In genomic region chr4:98462487-98462886, GRCh38 we compare ENCODE assay signal across 22 cellular contexts.
DNase-seq lines count a peak whose midpoint lies in the region; ATAC-seq, FAIRE-seq and TF ChIP-seq lines count a peak whose summit lies in the region.
"Had no signal": no experiment of that assay in that cellular context is flagged by ENCODE, and none has a peak within 500 bp of the region (broad histone marks: within the 10 kb centered on the region; RNA-seq: fewer than 3 reads in every experiment).

No MANE protein-coding gene starts in this region.

- H3K9me3 ChIP-seq in HepG2 (ENCODE audit: low read length) (no peaks in the 10 kb centered on the region), right lobe of liver (no peaks in the 10 kb centered on the region), HEK293 (ENCODE audit: control insufficient read depth, insufficient read depth, low read depth, low read length) (no peaks in the 10 kb centered on the region), K562 (replicated peaks; ENCODE audit: control insufficient read depth, insufficient read depth, low read depth, low read length) (no peaks in the 10 kb centered on the region), endothelial cell of umbilical vein (replicated peaks; ENCODE audit: control insufficient read depth, insufficient read depth, low read length) (no peaks in the 10 kb centered on the region), testis (no peaks in the 10 kb centered on the region)
- H3K9me3 ChIP-seq: A549, Caco-2 had no signal

- intact Hi-C loops in HepG2 (cut with micrococcal nuclease; ENCODE audit: unreplicated experiment) (loop anchor here (10.0 kb wide), 1 partner anchor 318 kb away; the partner anchor contains the start of gene STPG2), right lobe of liver (cut with DNase I) (no loop called here), K562 (cut with micrococcal nuclease) (loop anchor here (10.0 kb wide), 3 partner anchors 162 to 308 kb away; no protein-coding TSS in a partner anchor), endothelial cell of umbilical vein (cut with micrococcal nuclease) (loop anchor here (10.0 kb wide), 1 partner anchor 308 kb away; no protein-coding TSS in a partner anchor), testis (cut with DNase I; ENCODE audit: low total_unique reads) (no loop called here)

- TF ChIP-seq EP300 in HepG2 (IDR thresholded peaks at IDR 0.05; ENCODE audit: low read depth in 2 of 2, low read length in 2 of 2) (no peak), HepG2 (CRISPR knock-in tag; IDR thresholded peaks at IDR 0.05; ENCODE audit: borderline replicate concordance) (no peak), K562 (IDR thresholded peaks at IDR 0.05; ENCODE audit: low read length) (no peak)

- FAIRE-seq in HepG2 (lab: Jason Lieb, UNC) = no peak
- no peak for FAIRE-seq in K562 (lab: Jason Lieb, UNC)
- FAIRE-seq in endothelial cell of umbilical vein (lab: Jason Lieb, UNC) = no peak
- FAIRE-seq: A549, D721Med, GM12891, GM19239 had no signal

- in situ Hi-C loops in HepG2 (cut with HindIII; ENCODE audit: extremely low pct_ligation_motif_present, low pct_unique_long_range_greater_than_20kb) (loop anchor here (25.0 kb wide), 2 partner anchors 375 to 1000 kb away; no protein-coding TSS in a partner anchor), K562 (cut with MboI) (loop anchor here (25.0 kb wide), 1 partner anchor 950 kb away; no protein-coding TSS in a partner anchor)

- ATAC-seq in HepG2 (no peak), right lobe of liver (no peak), K562 (no peak), GM21576 (IDR thresholded peaks at IDR 0.05; ENCODE audit: unreplicated experiment) (no peak)
- ATAC-seq: A549; CD8-positive, alpha-beta T cell had no signal

- H4K20me1 ChIP-seq in HepG2 (ENCODE audit: insufficient read depth, low read length) (no peaks in the 10 kb centered on the region), K562 (replicated peaks; ENCODE audit: control insufficient read depth, insufficient read depth, low read length) (no peaks in the 10 kb centered on the region), endothelial cell of umbilical vein (replicated peaks; ENCODE audit: control insufficient read depth, extremely low read depth, insufficient read depth, low read length) (no peaks in the 10 kb centered on the region)
- H4K20me1 ChIP-seq: BLaER1 treated with 17β-estradiol and CSF1 and Interleukin-3, amounts not matched to agents 10 nM and 100 nM had no signal

- H3K36me3 ChIP-seq in HepG2 (replicated peaks in 1 of 2; ENCODE audit: control insufficient read depth in 1 of 2, insufficient read depth in 2 of 2, low read length in 2 of 2) (no peaks in the 10 kb centered on the region), right lobe of liver (no peaks in the 10 kb centered on the region), HEK293 (ENCODE audit: control insufficient read depth in 2 of 2, insufficient read depth in 1 of 2, low read length in 2 of 2) (no peaks in the 10 kb centered on the region), K562 (ENCODE audit: control insufficient read depth, insufficient read depth, low read length) (no peaks in the 10 kb centered on the region), endothelial cell of umbilical vein (ENCODE audit: control insufficient read depth in 2 of 2, extremely low read depth in 1 of 2, insufficient read depth in 2 of 2, low read length in 2 of 2) (no peaks in the 10 kb centered on the region), testis (ENCODE audit: low read depth, missing control alignments) (no peaks in the 10 kb centered on the region)
- H3K36me3 ChIP-seq: BLaER1 treated with 17β-estradiol and CSF1 and Interleukin-3, amounts not matched to agents 10 nM and 100 nM had no signal

- H3K27ac ChIP-seq in HepG2 (ENCODE audit: extremely low read length, insufficient read depth, low read length) (no peak overlapping the region), right lobe of liver (no peak overlapping the region), HEK293 (ENCODE audit: extremely low read depth, low read depth, low read length) (no peak overlapping the region), K562 (ENCODE audit: extremely low read depth, low read depth, low read length) (no peak overlapping the region), endothelial cell of umbilical vein (ENCODE audit: insufficient read depth, low read depth, low read length) (no peak overlapping the region), testis (no peak overlapping the region)
- H3K27ac ChIP-seq: 22Rv1; A549; BLaER1 treated with 17β-estradiol and CSF1 and Interleukin-3, amounts not matched to agents 10 nM and 100 nM; C4-2B had no signal

- no peaks in the 10 kb centered on the region for H3K79me2 ChIP-seq in HepG2 (ENCODE audit: insufficient read depth, low read length)
- no peaks in the 10 kb centered on the region for H3K79me2 ChIP-seq in K562 (ENCODE audit: control insufficient read depth, insufficient read depth, low read length)
- H3K79me2 ChIP-seq in endothelial cell of umbilical vein (ENCODE audit: control insufficient read depth, insufficient read depth, low read length) = no peaks in the 10 kb centered on the region

- dilution Hi-C loops in endothelial cell of umbilical vein (cut with MboI; ENCODE audit: extremely low pct_ligation_motif_present, low sequenced_read_pairs) = no loop called here

- H3K4me1 ChIP-seq in HepG2 (ENCODE audit: insufficient read depth, low read length) = no peaks in the 10 kb centered on the region
- no peaks in the 10 kb centered on the region for H3K4me1 ChIP-seq in right lobe of liver
- no peaks in the 10 kb centered on the region for H3K4me1 ChIP-seq in HEK293 (ENCODE audit: control insufficient read depth, insufficient read depth, low read length)
- H3K4me1 ChIP-seq in K562 (replicated peaks in 1 of 2; ENCODE audit: control insufficient read depth in 2 of 2, insufficient read depth in 2 of 2, low read length in 2 of 2) = no peaks in the 10 kb centered on the region
- H3K4me1 ChIP-seq in endothelial cell of umbilical vein (ENCODE audit: control insufficient read depth, extremely low read depth, insufficient read depth, low read length) = no peaks in the 10 kb centered on the region
- H3K4me1 ChIP-seq in testis = peaks cover 4% of the 10 kb centered on the region
- H3K4me1 ChIP-seq: A549, Caco-2 had no signal

- TF ChIP-seq POLR2A in HepG2 (IDR thresholded peaks at IDR 0.05; ENCODE audit: insufficient read depth in 1 of 2, low read depth in 2 of 2, low read length in 2 of 2) = no peak
- TF ChIP-seq POLR2A in right lobe of liver (IDR thresholded peaks at IDR 0.05) = no peak
- no peak for TF ChIP-seq POLR2A in K562 (conservative IDR thresholded peaks at IDR 0.05)
- TF ChIP-seq POLR2A in endothelial cell of umbilical vein (IDR thresholded peaks at IDR 0.05; ENCODE audit: low read depth, low read length) = no peak
- TF ChIP-seq POLR2A in testis (IDR thresholded peaks at IDR 0.05) = no peak

- TF ChIP-seq CTCF in HepG2 (CRISPR knock-in tag; IDR thresholded peaks at IDR 0.05) (no peak), right lobe of liver (IDR thresholded peaks at IDR 0.05) (no peak), HEK293 (tag by site-specific recombination; IDR thresholded peaks at IDR 0.05) (no peak), K562 (IDR thresholded peaks at IDR 0.05 in 2 of 3, conservative IDR thresholded peaks at IDR 0.05 in 1 of 3; ENCODE audit: insufficient read depth in 2 of 3, low read depth in 1 of 3, low read length in 3 of 3) (no peak), endothelial cell of umbilical vein (IDR thresholded peaks at IDR 0.05; ENCODE audit: extremely low read depth in 1 of 2, insufficient read depth in 1 of 2, low read depth in 1 of 2, low read length in 2 of 2) (no peak), testis (IDR thresholded peaks at IDR 0.05) (no peak)

- no peak for TF ChIP-seq RAD21 in HepG2 (CRISPR knock-in tag; IDR thresholded peaks at IDR 0.05)
- no peak for TF ChIP-seq RAD21 in K562 (CRISPR knock-in tag; conservative IDR thresholded peaks at IDR 0.05 in 1 of 2, IDR thresholded peaks at IDR 0.05 in 1 of 2)

- no peak overlapping the region for H3K9ac ChIP-seq in HepG2 (ENCODE audit: insufficient read depth, low read depth, low read length)
- no peak overlapping the region for H3K9ac ChIP-seq in K562 (ENCODE audit: insufficient read depth in 1 of 2, low read depth in 2 of 2, low read length in 2 of 2)
- H3K9ac ChIP-seq in endothelial cell of umbilical vein (replicated peaks; ENCODE audit: extremely low read depth, insufficient read depth, low read length) = no peak overlapping the region
- H3K9ac ChIP-seq: BLaER1 treated with 17β-estradiol and CSF1 and Interleukin-3, amounts not matched to agents 10 nM and 100 nM had no signal

- H3K9me1 ChIP-seq in K562 (ENCODE audit: control insufficient read depth, insufficient read depth, low read length) = no peaks in the 10 kb centered on the region
- H3K9me1 ChIP-seq in endothelial cell of umbilical vein (replicated peaks; ENCODE audit: control insufficient read depth, extremely low read depth, insufficient read depth, low read length) = no peaks in the 10 kb centered on the region

- no peak overlapping the region for H3K4me3 ChIP-seq in HepG2 (replicated peaks in 1 of 3; ENCODE audit: insufficient read depth in 1 of 3, low read depth in 2 of 3, low read length in 3 of 3)
- no peak overlapping the region for H3K4me3 ChIP-seq in right lobe of liver
- H3K4me3 ChIP-seq in HEK293 (ENCODE audit: low read depth, low read length) = no peak overlapping the region
- no peak overlapping the region for H3K4me3 ChIP-seq in K562
- no peak overlapping the region for H3K4me3 ChIP-seq in endothelial cell of umbilical vein (replicated peaks in 1 of 3; ENCODE audit: insufficient read depth in 1 of 3, low read depth in 1 of 3, low read length in 3 of 3)
- no peak overlapping the region for H3K4me3 ChIP-seq in testis
- H3K4me3 ChIP-seq: A549; BLaER1 treated with 17β-estradiol and CSF1 and Interleukin-3, amounts not matched to agents 10 nM and 100 nM had no signal

- BruUV-seq in HepG2 (replicated peaks; lab: Mats Ljungman, UMichigan) (no TSS peak), K562 (replicated peaks; lab: Mats Ljungman, UMichigan) (no TSS peak), endothelial cell of umbilical vein (replicated peaks; lab: Mats Ljungman, UMichigan) (no TSS peak)

- peaks cover 2% of the 10 kb centered on the region in 2 experiments; a peak in 1 of 5 replicates for H3K27me3 ChIP-seq in HepG2 (ENCODE audit: control insufficient read depth in 1 of 2, insufficient read depth in 2 of 2, low read length in 2 of 2)
- H3K27me3 ChIP-seq in right lobe of liver = no peaks in the 10 kb centered on the region
- no peaks in the 10 kb centered on the region for H3K27me3 ChIP-seq in K562 (ENCODE audit: control insufficient read depth in 2 of 2, insufficient read depth in 2 of 2, low read length in 2 of 2)
- no peaks in the 10 kb centered on the region for H3K27me3 ChIP-seq in endothelial cell of umbilical vein (ENCODE audit: control insufficient read depth in 2 of 2, insufficient read depth in 2 of 2, low read length in 2 of 2)
- H3K27me3 ChIP-seq in testis = no peaks in the 10 kb centered on the region
- H3K27me3 ChIP-seq: BLaER1 treated with 17β-estradiol and CSF1 and Interleukin-3, amounts not matched to agents 10 nM and 100 nM had no signal

- POLR2A ChIA-PET in HepG2 (lab: Yijun Ruan, JAX) (no interaction called here), HEK293 (lab: Yijun Ruan, JAX) (no interaction called here), K562 (lab: Yijun Ruan, JAX) (no interaction called here), endothelial cell of umbilical vein (lab: Charles Lee) (no interaction called here)

- H2AFZ ChIP-seq in HepG2 (ENCODE audit: low read length) (no peak overlapping the region), K562 (ENCODE audit: low read depth, low read length) (no peak overlapping the region), endothelial cell of umbilical vein (ENCODE audit: low read depth, low read length) (no peak overlapping the region)

- CTCF ChIA-PET in HepG2 (lab: Yijun Ruan, JAX; ENCODE audit: low intra/inter-chr PET ratio, low total read pairs) (no interaction called here), HEK293 (lab: Yijun Ruan, JAX) (no interaction called here), K562 (lab: Yijun Ruan, JAX; ENCODE audit: low intra/inter-chr PET ratio) (no interaction called here), endothelial cell of umbilical vein (lab: Charles Lee) (interaction anchor here (0.6 kb wide), 1 partner anchor 491 kb away, joined by 3 read pairs; no protein-coding TSS in a partner anchor)

- H3K4me2 ChIP-seq in HepG2 (ENCODE audit: low read depth, low read length) (no peak overlapping the region), K562 (ENCODE audit: insufficient read depth, low read length) (no peak overlapping the region), endothelial cell of umbilical vein (ENCODE audit: insufficient read depth, low read length) (no peak overlapping the region)
- H3K4me2 ChIP-seq: A549; BLaER1 treated with 17β-estradiol and CSF1 and Interleukin-3, amounts not matched to agents 10 nM and 100 nM had no signal

- DNase-seq in HepG2 (ENCODE audit: low spot score) (no peak), right lobe of liver (no peak), K562 (ENCODE audit: extremely low read depth in 1 of 4, low spot score in 3 of 4) (no peak), endothelial cell of umbilical vein (ENCODE audit: low read depth, low spot score) (no peak), testis (no peak)
- DNase-seq in activated naive CD4-positive, alpha-beta T cell treated with anti-CD3 and anti-CD28 coated beads, Interleukin-2, amount 50 U/mL, for 16 hours = no peak
- DNase-seq: AML-193; Caco-2; Calu3; CD4-positive, alpha-beta T cell; CD8-positive, alpha-beta T cell; DMS79 treated with DMSO at 0.1 percent for 48 hours; GDM1 had no signal

Comparison
In these comparisons a context has a peak if more than half of its experiments do, and no peak if none do; other contexts are left out.
1. intact Hi-C loops: an anchor here in HepG2 (10.0 kb wide), K562 (10.0 kb wide) and endothelial cell of umbilical vein (10.0 kb wide); none called in right lobe of liver and testis.
2. Of the 241 proteins assayed by ChIP-seq in both HepG2 and K562: peak only in HepG2: none; only in K562: JUNB; in both: none; in neither: 235; mixed calls (peak in some experiments, not most) for 5.